9 cellular contexts compared by ENCODE assay signal in genomic region chr11:60844045-60844869, GRCh38. TPM values are rescaled to one million over a fixed set of nuclear protein-coding genes. Genes with fewer than 3 reads are reported as not detected.
DNase-seq lines count a peak whose midpoint lies in the region; ATAC-seq and TF ChIP-seq lines count a peak whose summit lies in the region.
"Had no signal": no experiment of that assay in that cellular context is flagged by ENCODE, and none has a peak within 500 bp of the region (broad histone marks: within the 10 kb centered on the region; RNA-seq: fewer than 3 reads in every experiment).

No MANE protein-coding gene starts in this region.

- POLR2A ChIA-PET in BJ (lab: Charles Lee) = no interaction called here
- POLR2A ChIA-PET in MCF 10A (lab: Yijun Ruan, JAX) = interaction anchor here (0.5 to 2.7 kb wide), 4 partner anchors 13 to 517 kb away, joined by 3 to 26 read pairs (median 6); partner anchors contain the start of gene PRPF19

- H3K27me3 Mint-ChIP-seq in MCF 10A (ENCODE audit: insufficient read depth, unreplicated experiment) = no peaks in the 10 kb centered on the region

- no peak for ATAC-seq in HG03354 (IDR thresholded peaks at IDR 0.05; ENCODE audit: poor library complexity, severe bottlenecking, unreplicated experiment)
- no peak for ATAC-seq in HG03432 (IDR thresholded peaks at IDR 0.05; ENCODE audit: unreplicated experiment)

- CTCF ChIA-PET in BJ (lab: Yijun Ruan, JAX) = interaction anchor here (1.1 to 29.2 kb wide), 3 partner anchors 13 to 49 kb away, joined by 3 to 716 read pairs (median 4); partner anchors contain the start of gene PRPF19
- CTCF ChIA-PET in MCF 10A (lab: Yijun Ruan, JAX) = interaction anchor here (0.6 to 5.3 kb wide), 5 partner anchors 13 to 109 kb away, joined by 3 to 36 read pairs (median 20); no protein-coding TSS in a partner anchor

- peak overlapping the region; percentile 81 for H3K4me2 ChIP-seq in KMS-11

- H3K27ac Mint-ChIP-seq in MCF 10A (ENCODE audit: low read depth, unreplicated experiment) = peak overlapping the region; percentile 92

- H3K4me3 Mint-ChIP-seq in MCF 10A (ENCODE audit: unreplicated experiment) = peak overlapping the region; percentile 91

- H3K4me1 ChIP-seq in KMS-11 (ENCODE audit: low read depth, poor library complexity, severe bottlenecking) (peaks cover 44% of the 10 kb centered on the region), uterus (peaks cover 0 to 4% of the 10 kb centered on the region in 2 donors)

- H3K9me3 Mint-ChIP-seq in MCF 10A (ENCODE audit: unreplicated experiment) = no peaks in the 10 kb centered on the region

- DNase-seq in BJ (ENCODE audit: low read depth) (no peak), MCF 10A (ENCODE audit: unreplicated experiment) (no peak), myocyte (ENCODE audit: low read depth) (peak; percentile 56), uterus (no peak), NCI-H2029 (lab: John Stamatoyannopoulos, UW) (no peak)
- DNase-seq: NCI-H1436 had no signal

- BruUV-seq in MCF 10A (replicated peaks; lab: Mats Ljungman, UMichigan) = no TSS peak

- H2AFZ ChIP-seq in KMS-11 (ENCODE audit: low read depth) = no peak overlapping the region

- H3K9ac ChIP-seq in KMS-11 = peak overlapping the region; percentile 92; the same call in 1 of the 2 replicates

- H3K36me3 Mint-ChIP-seq in MCF 10A (ENCODE audit: insufficient read depth, unreplicated experiment) = peaks cover 28% of the 10 kb centered on the region

- H3K27me3 ChIP-seq in BJ (ENCODE audit: control insufficient read depth, insufficient read depth, low read length) (no peaks in the 10 kb centered on the region), KMS-11 (ENCODE audit: insufficient read depth, low read depth) (no peaks in the 10 kb centered on the region), uterus (no peaks in the 10 kb centered on the region)

- H3K27ac ChIP-seq in KMS-11 (no peak overlapping the region), uterus (no peak overlapping the region)

- H4K20me1 ChIP-seq in KMS-11 (ENCODE audit: insufficient read depth) = no peaks in the 10 kb centered on the region

- peak overlapping the region; percentile 16; the same call in 1 of the 2 replicates for H3K4me3 ChIP-seq in BJ (ENCODE audit: low read depth, low read length)
- H3K4me3 ChIP-seq in KMS-11 (IDR thresholded peaks at IDR 0.05; ENCODE audit: insufficient read depth, low read depth, low read length) = peak overlapping the region; percentile 37
- no peak overlapping the region for H3K4me3 ChIP-seq in uterus

- intact Hi-C loops in MCF 10A (cut with micrococcal nuclease) = no loop called here
- intact Hi-C loops in uterus (cut with DNase I; ENCODE audit: low total_unique reads) = loop anchor here (5.0 kb wide), 1 partner anchor 68 kb away; the partner anchor contains the start of gene TMEM109

- peaks cover 6% of the 10 kb centered on the region for H3K36me3 ChIP-seq in BJ (ENCODE audit: control insufficient read depth, insufficient read depth, low read length)
- no peaks in the 10 kb centered on the region; the same call in 1 of the 2 replicates for H3K36me3 ChIP-seq in KMS-11 (ENCODE audit: insufficient read depth)
- H3K36me3 ChIP-seq in uterus = no peaks in the 10 kb centered on the region

- H3K9me3 ChIP-seq in uterus = no peaks in the 10 kb centered on the region

- peaks cover 42% of the 10 kb centered on the region for H3K4me1 Mint-ChIP-seq in MCF 10A (ENCODE audit: insufficient read depth, unreplicated experiment)

- no peak for TF ChIP-seq POLR2A in uterus (IDR thresholded peaks at IDR 0.05)

- TF ChIP-seq CTCF in BJ (IDR thresholded peaks at IDR 0.05; ENCODE audit: insufficient read depth, low read depth, low read length) = no peak
- no peak for TF ChIP-seq CTCF in KMS-11 (conservative IDR thresholded peaks at IDR 0.05; ENCODE audit: low read depth, low read length)
- no peak for TF ChIP-seq CTCF in MCF 10A (IDR thresholded peaks at IDR 0.05; ENCODE audit: unreplicated experiment)
- TF ChIP-seq CTCF in uterus (IDR thresholded peaks at IDR 0.05) = no peak

- peaks cover 67% of the 10 kb centered on the region for H3K79me2 ChIP-seq in KMS-11 (ENCODE audit: insufficient read depth, low read depth)

RNA-seq across cellular contexts. Expression of gene CCDC86, which starts 2.3 kb away (rescaled TPM):
- polyA plus RNA-seq in BJ (2011; rRNA removed) = 12.5 and 21.2 TPM in 2 replicates
- polyA minus RNA-seq in BJ (2011; rRNA and poly(A)+ RNA removed) = 4.0 and 5.3 TPM in 2 replicates
- total RNA-seq in MCF 10A (2022) = 37.5 and 57.8 TPM in 2 replicates
- 19.2 and 24.1 TPM in 2 replicates for total RNA-seq in myocyte
- polyA plus RNA-seq in myocyte (2012) = 25.9 TPM
- 10 to 100 TPM in 1 of 4 donors, 1 to 10 TPM in 3; 7.4 to 23.0 (median 8.3) TPM for total RNA-seq in uterus

RNA-seq across cellular contexts. Expression of gene PTGDR2, which starts 11.5 kb away (rescaled TPM):
- 0.02 TPM in 2 replicates for polyA plus RNA-seq in BJ (2011; rRNA removed)
- polyA minus RNA-seq in BJ (2011; rRNA and poly(A)+ RNA removed) = not detected in 2 replicates
- total RNA-seq in MCF 10A (2022) = not detected in 2 replicates
- not detected in 2 replicates for total RNA-seq in myocyte
- polyA plus RNA-seq in myocyte (2012) = 0.03 TPM
- total RNA-seq in uterus = 1 to 10 TPM in 1 of 4 donors, under 1 TPM in 2, not detected in 1; 0.21 to 4.6 (median 0.49) TPM

RNA-seq across cellular contexts. Expression of gene ZP1, which starts 23.1 kb away (rescaled TPM):
- 0.36 and 0.67 TPM in 2 replicates for polyA plus RNA-seq in BJ (2011; rRNA removed)
- polyA minus RNA-seq in BJ (2011; rRNA and poly(A)+ RNA removed) = 0.81 TPM in 1 of 2 replicates, not detected in the other
- not detected in 2 replicates for total RNA-seq in MCF 10A (2022)
- total RNA-seq in myocyte = not detected in 2 replicates
- not detected for polyA plus RNA-seq in myocyte (2012)
- total RNA-seq in uterus = not detected

RNA-seq across cellular contexts. Expression of gene MS4A10, which starts 59.1 kb away (rescaled TPM):
- not detected in 2 replicates for polyA plus RNA-seq in BJ (2011; rRNA removed)
- polyA minus RNA-seq in BJ (2011; rRNA and poly(A)+ RNA removed) = not detected in 2 replicates
- total RNA-seq in MCF 10A (2022) (not detected in 2 replicates), myocyte (not detected in 2 replicates), uterus (not detected)
- not detected for polyA plus RNA-seq in myocyte (2012)

Comparison
In these comparisons a context has a peak if more than half of its experiments do, and no peak if none do; other contexts are left out.
1. H3K4me3 ChIP-seq: peak in BJ (single experiment) and KMS-11 (single experiment); none in uterus (0 of 2).